In genomic region chr1:223250632-223251015, GRCh38 we compare ENCODE assay signal across 20 cellular contexts.
"Had no signal": no experiment of that assay in that cellular context is flagged by ENCODE, and none has a peak within 500 bp of the region (broad histone marks: within the 10 kb centered on the region; RNA-seq: fewer than 3 reads in every experiment).

No MANE protein-coding gene starts in this region.

- H2AFZ ChIP-seq: neural progenitor cell had no signal

- H3K27ac Mint-ChIP-seq: activated CD4-positive, alpha-beta T cell treated with anti-CD3 and anti-CD28 coated beads, Interleukin-2, amount 10 ng/mL, durations not matched to agents 24 days and 14 days; activated CD8-positive, alpha-beta T cell treated with anti-CD3 and anti-CD28 coated beads for 36 hours; activated naive CD4-positive, alpha-beta T cell treated with anti-CD3 and anti-CD28 coated beads, Interleukin-2, amount 50 U/mL, for 72 hours; neural progenitor cell; stimulated activated effector memory CD8-positive, alpha-beta T cell treated with anti-CD3 and anti-CD28 coated beads, Interleukin-12 subunit alpha, Interleukin-12 subunit beta, amount 100 ng/mL, for 72 hours; stimulated activated naive CD8-positive, alpha-beta T cell treated with anti-CD3 and anti-CD28 coated beads, Interleukin-15, amount 100 ng/mL, for 72 hours had no signal

- H3K4me1 ChIP-seq: left lung, uterus had no signal

- DNase-seq: activated CD4-positive, alpha-beta T cell treated with anti-CD3 and anti-CD28 coated beads, Interleukin-2, amount 10 ng/mL, durations not matched to agents 24 days and 14 days; activated CD8-positive, alpha-beta T cell treated with anti-CD3 and anti-CD28 coated beads for 36 hours; activated T-cell treated with anti-CD3 and anti-CD28 coated beads, Interleukin-2, amount 50 U/mL, for 1 hour; aorta; brain microvascular endothelial cell; caudate nucleus; dermis blood vessel endothelial cell; effector memory CD4-positive, alpha-beta T cell; heart left ventricle; kidney; left lung; naive thymus-derived CD8-positive, alpha-beta T cell; stimulated activated CD4-positive, alpha-beta T cell treated with anti-CD3 and anti-CD28 coated beads, Interleukin-12 subunit alpha, Interleukin-12 subunit beta, amount 100 ng/mL, for 4 hours; stimulated activated naive CD8-positive, alpha-beta T cell treated with anti-CD3 and anti-CD28 coated beads, Interleukin-15, amount 100 ng/mL, for 72 hours; SW 1271; uterus had no signal

- H3K4me3 Mint-ChIP-seq: activated CD4-positive, alpha-beta T cell treated with anti-CD3 and anti-CD28 coated beads, Interleukin-2, amount 10 ng/mL, durations not matched to agents 24 days and 14 days; activated CD8-positive, alpha-beta T cell treated with anti-CD3 and anti-CD28 coated beads for 36 hours; naive thymus-derived CD8-positive, alpha-beta T cell; neural progenitor cell; stimulated activated effector memory CD8-positive, alpha-beta T cell treated with anti-CD3 and anti-CD28 coated beads, Interleukin-12 subunit alpha, Interleukin-12 subunit beta, amount 100 ng/mL, for 72 hours; stimulated activated naive CD8-positive, alpha-beta T cell treated with anti-CD3 and anti-CD28 coated beads, Interleukin-15, amount 100 ng/mL, for 72 hours had no signal

- H3K4me2 ChIP-seq: neural progenitor cell had no signal

- H3K4me3 ChIP-seq: esophagus muscularis mucosa, heart left ventricle, left lung, neural progenitor cell, uterus had no signal

- H3K27me3 Mint-ChIP-seq: activated CD8-positive, alpha-beta T cell treated with anti-CD3 and anti-CD28 coated beads for 36 hours; stimulated activated naive CD8-positive, alpha-beta T cell treated with anti-CD3 and anti-CD28 coated beads, Interleukin-15, amount 100 ng/mL, for 72 hours had no signal

- H3K27ac ChIP-seq: brain microvascular endothelial cell, esophagus muscularis mucosa, heart left ventricle, left lung, neural progenitor cell, uterus had no signal

- H3K36me3 Mint-ChIP-seq: activated naive CD4-positive, alpha-beta T cell treated with anti-CD3 and anti-CD28 coated beads, Interleukin-2, amount 50 U/mL, for 72 hours; neural progenitor cell; stimulated activated effector memory CD8-positive, alpha-beta T cell treated with anti-CD3 and anti-CD28 coated beads, Interleukin-12 subunit alpha, Interleukin-12 subunit beta, amount 100 ng/mL, for 72 hours had no signal

- H3K9me3 Mint-ChIP-seq: activated CD4-positive, alpha-beta T cell treated with anti-CD3 and anti-CD28 coated beads, Interleukin-2, amount 10 ng/mL, durations not matched to agents 24 days and 14 days; activated CD8-positive, alpha-beta T cell treated with anti-CD3 and anti-CD28 coated beads for 36 hours; neural progenitor cell; stimulated activated effector memory CD8-positive, alpha-beta T cell treated with anti-CD3 and anti-CD28 coated beads, Interleukin-12 subunit alpha, Interleukin-12 subunit beta, amount 100 ng/mL, for 72 hours; stimulated activated naive CD8-positive, alpha-beta T cell treated with anti-CD3 and anti-CD28 coated beads, Interleukin-15, amount 100 ng/mL, for 72 hours had no signal

- ATAC-seq: activated CD8-positive, alpha-beta T cell treated with anti-CD3 and anti-CD28 coated beads for 36 hours; activated naive CD4-positive, alpha-beta T cell treated with anti-CD3 and anti-CD28 coated beads, Interleukin-2, amount 50 U/mL, for 72 hours; left lung; naive thymus-derived CD8-positive, alpha-beta T cell; stimulated activated effector memory CD8-positive, alpha-beta T cell treated with anti-CD3 and anti-CD28 coated beads, Interleukin-12 subunit alpha, Interleukin-12 subunit beta, amount 100 ng/mL, for 72 hours; stimulated activated naive CD8-positive, alpha-beta T cell treated with anti-CD3 and anti-CD28 coated beads, Interleukin-15, amount 100 ng/mL, for 72 hours had no signal

- H3K27me3 ChIP-seq: brain microvascular endothelial cell, esophagus muscularis mucosa, heart left ventricle, left lung, neural progenitor cell, uterus had no signal

- H3K36me3 ChIP-seq: brain microvascular endothelial cell, esophagus muscularis mucosa, heart left ventricle, left lung, neural progenitor cell, uterus had no signal

- H3K9ac ChIP-seq: neural progenitor cell had no signal

- H3K9me3 ChIP-seq: esophagus muscularis mucosa, heart left ventricle, left lung, uterus had no signal
